ENCODE assay signal across 8 cellular contexts in the genomic region with DNA sequence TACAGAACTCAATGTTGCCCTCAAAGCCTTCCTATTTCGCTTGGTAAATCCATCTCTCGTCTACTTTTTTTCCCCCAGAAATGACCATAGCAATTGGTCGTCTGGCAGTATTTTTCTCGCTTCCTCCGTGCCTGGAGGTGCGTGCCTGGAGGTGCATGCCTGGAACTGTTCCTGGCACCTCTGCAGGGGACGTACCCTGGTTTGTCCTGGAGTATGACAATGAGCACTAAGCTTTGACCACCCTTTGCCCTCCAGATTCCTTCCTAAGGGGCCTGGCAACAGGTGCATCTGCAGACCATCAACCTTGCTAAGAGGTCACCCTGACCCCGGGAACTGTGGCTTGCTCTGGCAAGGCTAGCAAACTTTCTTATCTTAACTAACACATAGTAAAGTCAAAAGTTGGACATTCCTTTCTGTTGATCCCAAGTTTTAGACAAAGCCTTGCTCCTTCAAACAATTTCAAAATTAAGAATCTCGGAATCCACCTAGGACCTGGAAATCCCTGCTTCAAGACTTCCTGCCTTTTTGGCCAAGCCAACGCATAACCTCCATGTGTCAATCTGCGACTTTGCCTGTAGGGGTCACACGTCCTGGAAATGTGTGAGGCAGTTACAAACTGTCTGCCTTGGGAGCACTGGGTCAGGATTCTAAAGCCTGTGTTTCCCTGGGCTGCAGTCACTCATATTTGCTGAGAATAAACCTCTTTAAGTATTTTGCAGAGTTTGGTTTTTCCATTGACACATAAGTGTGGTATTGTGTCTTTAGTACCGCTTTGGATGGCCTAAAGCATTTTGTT. TPM values are rescaled to one million over a fixed set of nuclear protein-coding genes. Genes with fewer than 3 reads are reported as not detected.
DNase-seq lines count a peak whose midpoint lies in the region; ATAC-seq and TF ChIP-seq lines count a peak whose summit lies in the region.

No MANE protein-coding gene starts in this region.

- in situ Hi-C loops in brain microvascular endothelial cell (cut with HindIII; ENCODE audit: low pct_ligation_motif_present, low sequenced_read_pairs), result no loop called here

- H3K27me3 ChIP-seq in H7 (ENCODE audit: control insufficient read depth, insufficient read depth, low read length) (no peaks in the 10 kb centered on the region), brain microvascular endothelial cell (replicated peaks) (no peaks in the 10 kb centered on the region), right lobe of liver (no peaks in the 10 kb centered on the region)

- TF ChIP-seq POLR2A in right lobe of liver (IDR thresholded peaks at IDR 0.05), result no peak

- TF ChIP-seq CTCF in brain microvascular endothelial cell (IDR thresholded peaks at IDR 0.05; ENCODE audit: low read depth, low read length, missing control alignments), result peak; percentile 81
- peak; percentile 44 to 70 (median 56) for TF ChIP-seq CTCF in right lobe of liver (IDR thresholded peaks at IDR 0.05)

- no peak overlapping the region for H3K4me3 Mint-ChIP-seq in activated T-cell treated with anti-CD3 and anti-CD28 coated beads, Interleukin-2, amount 50 U/mL, for 24 hours

- intact Hi-C loops in right lobe of liver (cut with DNase I), result no loop called here

- no peaks in the 10 kb centered on the region for H3K4me1 Mint-ChIP-seq in activated T-cell treated with anti-CD3 and anti-CD28 coated beads, Interleukin-2, amount 50 U/mL, for 24 hours (ENCODE audit: low read depth)

- H3K9me3 ChIP-seq in right lobe of liver, result no peaks in the 10 kb centered on the region

- H3K27ac Mint-ChIP-seq in activated T-cell treated with anti-CD3 and anti-CD28 coated beads, Interleukin-2, amount 50 U/mL, for 24 hours, result no peak overlapping the region

- H3K9me3 Mint-ChIP-seq in activated T-cell treated with anti-CD3 and anti-CD28 coated beads, Interleukin-2, amount 50 U/mL, for 24 hours, result no peaks in the 10 kb centered on the region

- WGBS in right lobe of liver (ENCODE audit: insufficient coverage, low coverage, low lambda C conversion rate, missing lambda C conversion rate), result 42% methylated on average over 12 of the region's 13 CpGs

- H3K27ac ChIP-seq in brain microvascular endothelial cell (no peak overlapping the region), right lobe of liver (no peak overlapping the region)

- peaks cover 14% of the 10 kb centered on the region for H3K27me3 Mint-ChIP-seq in activated T-cell treated with anti-CD3 and anti-CD28 coated beads, Interleukin-2, amount 50 U/mL, for 24 hours

- H3K4me1 ChIP-seq in right lobe of liver, result no peaks in the 10 kb centered on the region

- ATAC-seq in right lobe of liver (peak; percentile 79 to 89 (median 83)), GM21515 (IDR thresholded peaks at IDR 0.05; ENCODE audit: unreplicated experiment) (no peak)

- no peaks in the 10 kb centered on the region for H3K36me3 Mint-ChIP-seq in activated T-cell treated with anti-CD3 and anti-CD28 coated beads, Interleukin-2, amount 50 U/mL, for 24 hours (ENCODE audit: low read depth)

- peak; percentile 41 to 43 for DNase-seq in activated T-cell treated with anti-CD3 and anti-CD28 coated beads, Interleukin-2, amount 50 U/mL, for 48 hours
- no peak for DNase-seq in activated T-cell treated with anti-CD3 and anti-CD28 coated beads, Interleukin-2, amount 50 U/mL, for 24 hours
- DNase-seq in H7, result peak; percentile 78
- peak; percentile 20 for DNase-seq in NCI-H1694 (lab: John Stamatoyannopoulos, UW)
- DNase-seq in brain microvascular endothelial cell, result peak; percentile 18
- DNase-seq in right lobe of liver, result no peak
- no peak for DNase-seq in NCI-H526 treated with DMSO at 0.1 percent for 48 hours (lab: John Stamatoyannopoulos, UW)

- no peak overlapping the region for H3K4me3 ChIP-seq in H7 (ENCODE audit: insufficient read depth, low read depth, low read length)
- H3K4me3 ChIP-seq in brain microvascular endothelial cell (ENCODE audit: low read depth, low read length), result no peak overlapping the region
- no peak overlapping the region for H3K4me3 ChIP-seq in right lobe of liver

- no peaks in the 10 kb centered on the region for H3K36me3 ChIP-seq in H7 (replicated peaks; ENCODE audit: control insufficient read depth, insufficient read depth, low read length)
- no peaks in the 10 kb centered on the region for H3K36me3 ChIP-seq in brain microvascular endothelial cell (replicated peaks)
- no peaks in the 10 kb centered on the region for H3K36me3 ChIP-seq in right lobe of liver

RNA-seq across cellular contexts. Expression of a gene that starts 28.8 kb away (rescaled TPM):
- total RNA-seq in H7 (2014; rRNA removed; shearing (Covaris generic)), result 19.2 and 25.8 TPM in 2 replicates
- total RNA-seq in right lobe of liver, result 10 to 100 TPM; 13.0 to 20.0 (median 17.6) TPM

Comparison
In these comparisons a context has a peak if more than half of its experiments do, and no peak if none do; other contexts are left out.
1. DNase-seq: peak in activated T-cell treated with anti-CD3 and anti-CD28 coated beads, Interleukin-2, amount 50 U/mL, for 48 hours (2 of 2), H7 (single experiment), NCI-H1694 (single experiment) and brain microvascular endothelial cell (single experiment); none in activated T-cell treated with anti-CD3 and anti-CD28 coated beads, Interleukin-2, amount 50 U/mL, for 24 hours (single experiment), right lobe of liver (0 of 3) and NCI-H526 treated with DMSO at 0.1 percent for 48 hours (single experiment).